Comparison of ENCODE assay signal across 15 cellular contexts in the genomic region with DNA sequence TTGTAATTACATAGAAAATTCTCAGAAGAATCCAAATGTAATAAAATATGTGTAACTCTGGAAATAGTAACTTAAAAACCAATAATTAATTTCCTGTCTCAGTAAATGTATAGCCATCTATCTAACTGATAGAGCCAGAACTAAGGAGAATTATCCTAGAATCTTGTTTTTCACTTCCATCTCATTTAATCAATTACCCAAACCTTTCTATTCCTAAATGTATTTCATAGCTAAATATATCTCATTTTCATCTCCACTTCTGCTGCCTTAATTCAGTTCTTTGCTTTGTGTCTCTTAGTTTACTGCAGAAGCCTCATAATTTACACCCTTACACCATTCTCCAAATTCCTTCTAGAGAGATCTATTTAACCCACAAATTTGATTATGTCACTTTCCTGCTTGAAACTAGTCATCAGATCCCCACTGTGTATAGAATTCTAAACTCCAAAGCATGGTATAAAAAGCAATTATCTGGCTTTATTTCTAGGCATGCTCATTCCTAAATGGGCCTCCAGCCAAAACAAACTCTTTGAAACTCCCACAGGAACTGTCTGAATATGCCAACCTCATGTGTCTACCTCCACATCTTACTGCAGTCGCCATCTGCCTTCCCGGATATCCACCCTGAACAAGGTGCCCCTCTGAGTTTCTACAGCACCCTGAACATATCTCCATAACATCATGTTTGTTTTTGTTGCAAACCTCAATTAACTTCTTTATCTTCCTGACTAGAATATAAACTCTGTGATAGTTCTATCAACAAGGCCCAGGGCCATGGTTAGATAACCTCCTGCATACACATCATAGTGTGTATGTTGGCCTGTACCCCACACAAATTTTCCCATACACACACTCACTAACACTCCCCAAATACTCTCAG.
A peak's percentile ranks its signal among the peaks of the same experiment; 100 is the strongest.
DNase-seq lines count a peak whose midpoint lies in the region; TF ChIP-seq lines count a peak whose summit lies in the region.
"Had no signal": no experiment of that assay in that cellular context is flagged by ENCODE, and none has a peak within 500 bp of the region (broad histone marks: within the 10 kb centered on the region; RNA-seq: fewer than 3 reads in every experiment).

No MANE protein-coding gene starts in this region.

- H4K20me1 ChIP-seq in SK-N-SH (ENCODE audit: insufficient read depth) (no peaks in the 10 kb centered on the region), MM.1S (ENCODE audit: insufficient read depth, low read length) (no peaks in the 10 kb centered on the region)
- H4K20me1 ChIP-seq: BLaER1 had no signal

- DNase-seq in DMS153 (lab: John Stamatoyannopoulos, UW): peak; percentile 68
- DNase-seq in MG63: peak; percentile 56
- no peak for DNase-seq in SK-N-SH
- DNase-seq in iris pigment epithelial cell (ENCODE audit: low read depth): peak; percentile 49
- DNase-seq in G401 (ENCODE audit: low spot score): no peak
- DNase-seq in NCI-H2196 treated with DMSO at 0.1 percent for 48 hours (lab: John Stamatoyannopoulos, UW; ENCODE audit: unreplicated experiment): no peak
- no peak for DNase-seq in MM.1S
- DNase-seq in activated T-cell treated with anti-CD3 and anti-CD28 coated beads, Interleukin-2, amount 50 U/mL, for 48 hours: no peak
- DNase-seq: cortex of kidney; foreskin melanocyte; islet precursor cell; naive thymus-derived CD4-positive, alpha-beta T cell; Right ventricle myocardium superior; substantia nigra had no signal

- no peaks in the 10 kb centered on the region for H3K79me2 ChIP-seq in SK-N-SH (ENCODE audit: insufficient read depth)
- no peaks in the 10 kb centered on the region for H3K79me2 ChIP-seq in MM.1S (ENCODE audit: low read length)

- H3K4me3 ChIP-seq in MG63: no peak overlapping the region
- H3K4me3 ChIP-seq in SK-N-SH (ENCODE audit: low read depth in 2 of 2, low read length in 1 of 2): no peak overlapping the region
- H3K4me3 ChIP-seq in MM.1S (ENCODE audit: low read length): no peak overlapping the region
- H3K4me3 ChIP-seq: BLaER1 had no signal

- in situ Hi-C loops in G401 (cut with HindIII; ENCODE audit: low sequenced_read_pairs): no loop called here

- H3K9me2 ChIP-seq in SK-N-SH (no peaks in the 10 kb centered on the region), MM.1S (replicated peaks; ENCODE audit: insufficient read depth, low read length) (no peaks in the 10 kb centered on the region)

- H3K4me2 ChIP-seq in SK-N-SH (no peak overlapping the region), MM.1S (ENCODE audit: low read depth, low read length) (no peak overlapping the region)
- H3K4me2 ChIP-seq: BLaER1 had no signal

- CTCF ChIA-PET in SK-N-SH (lab: Yijun Ruan, JAX): no interaction called here

- H3K36me3 ChIP-seq in MG63 (no peaks in the 10 kb centered on the region), SK-N-SH (replicated peaks in 1 of 2; ENCODE audit: control insufficient read depth in 1 of 2, insufficient read depth in 2 of 2, low read length in 1 of 2) (no peaks in the 10 kb centered on the region), MM.1S (replicated peaks; ENCODE audit: insufficient read depth, low read length) (no peaks in the 10 kb centered on the region)
- H3K36me3 ChIP-seq: BLaER1 had no signal

- WGBS in SK-N-SH (ENCODE audit: low lambda C conversion rate): 74% methylated on average over 2 of the region's 2 CpGs

- H3F3A ChIP-seq in SK-N-SH (replicated peaks; ENCODE audit: insufficient read depth) (peaks cover 3% of the 10 kb centered on the region), MM.1S (ENCODE audit: insufficient read depth, low read length) (peaks cover 5% of the 10 kb centered on the region; the same call in 1 of the 2 replicates)

- no peak for TF ChIP-seq RAD21 in SK-N-SH (IDR thresholded peaks at IDR 0.05; ENCODE audit: low read length)

- TF ChIP-seq CTCF in SK-N-SH (IDR thresholded peaks at IDR 0.05): no peak
- TF ChIP-seq CTCF in MM.1S (IDR thresholded peaks at IDR 0.05; ENCODE audit: low read length): no peak

- no peaks in the 10 kb centered on the region for H3K9me3 ChIP-seq in MG63
- no peaks in the 10 kb centered on the region for H3K9me3 ChIP-seq in SK-N-SH
- H3K9me3 ChIP-seq in MM.1S (replicated peaks; ENCODE audit: insufficient read depth, low read length): no peaks in the 10 kb centered on the region

- H2AFZ ChIP-seq in SK-N-SH (ENCODE audit: low read depth) (no peak overlapping the region), MM.1S (ENCODE audit: low read length) (no peak overlapping the region)

- peaks cover 2 to 9% of the 10 kb centered on the region in 2 experiments; a peak in 3 of 4 replicates for H3K4me1 ChIP-seq in SK-N-SH (ENCODE audit: control insufficient read depth in 1 of 2, insufficient read depth in 2 of 2, low read depth in 1 of 2, low read length in 1 of 2)
- peaks cover 38% of the 10 kb centered on the region for H3K4me1 ChIP-seq in MM.1S (ENCODE audit: low read length)

- POLR2A ChIA-PET in SK-N-SH (lab: Yijun Ruan, JAX): no interaction called here

- H3K27ac ChIP-seq in SK-N-SH (ENCODE audit: low read depth in 2 of 2, low read length in 1 of 2) (peak overlapping the region in 1 of 2 experiments; percentile 0; a peak in 1 of 4 replicates), MM.1S (ENCODE audit: low read length) (no peak overlapping the region)
- H3K27ac ChIP-seq: BLaER1 had no signal

- no peak overlapping the region for H3K9ac ChIP-seq in SK-N-SH
- no peak overlapping the region for H3K9ac ChIP-seq in MM.1S (ENCODE audit: low read length)
- H3K9ac ChIP-seq: BLaER1 had no signal

- H3K27me3 ChIP-seq in MG63 (no peaks in the 10 kb centered on the region), SK-N-SH (ENCODE audit: insufficient read depth) (no peaks in the 10 kb centered on the region), MM.1S (replicated peaks; ENCODE audit: insufficient read depth, low read length) (no peaks in the 10 kb centered on the region)
- H3K27me3 ChIP-seq: BLaER1 had no signal

- no peak for TF ChIP-seq EP300 in SK-N-SH (IDR thresholded peaks at IDR 0.05; ENCODE audit: borderline replicate concordance in 1 of 2, low read depth in 1 of 2, low read length in 1 of 2)

TF ChIP-seq in SK-N-SH, 30 proteins besides CTCF, POLR2A, EP300 and RAD21:
- TF ChIP-seq ELF1 (IDR thresholded peaks at IDR 0.05) (no peak), NFIC (IDR thresholded peaks at IDR 0.05; ENCODE audit: borderline replicate concordance) (peak; percentile 28; the same call in 1 of the 2 replicates)

Comparison
In these comparisons a context has a peak if more than half of its experiments do, and no peak if none do; other contexts are left out.
1. DNase-seq: peak in DMS153 (single experiment), MG63 (single experiment) and iris pigment epithelial cell (single experiment); none in SK-N-SH (single experiment), G401 (single experiment), NCI-H2196 treated with DMSO at 0.1 percent for 48 hours (single experiment), MM.1S (single experiment) and activated T-cell treated with anti-CD3 and anti-CD28 coated beads, Interleukin-2, amount 50 U/mL, for 48 hours (0 of 2).